Comparison of ENCODE assay signal across 9 cellular contexts in the genomic region with DNA sequence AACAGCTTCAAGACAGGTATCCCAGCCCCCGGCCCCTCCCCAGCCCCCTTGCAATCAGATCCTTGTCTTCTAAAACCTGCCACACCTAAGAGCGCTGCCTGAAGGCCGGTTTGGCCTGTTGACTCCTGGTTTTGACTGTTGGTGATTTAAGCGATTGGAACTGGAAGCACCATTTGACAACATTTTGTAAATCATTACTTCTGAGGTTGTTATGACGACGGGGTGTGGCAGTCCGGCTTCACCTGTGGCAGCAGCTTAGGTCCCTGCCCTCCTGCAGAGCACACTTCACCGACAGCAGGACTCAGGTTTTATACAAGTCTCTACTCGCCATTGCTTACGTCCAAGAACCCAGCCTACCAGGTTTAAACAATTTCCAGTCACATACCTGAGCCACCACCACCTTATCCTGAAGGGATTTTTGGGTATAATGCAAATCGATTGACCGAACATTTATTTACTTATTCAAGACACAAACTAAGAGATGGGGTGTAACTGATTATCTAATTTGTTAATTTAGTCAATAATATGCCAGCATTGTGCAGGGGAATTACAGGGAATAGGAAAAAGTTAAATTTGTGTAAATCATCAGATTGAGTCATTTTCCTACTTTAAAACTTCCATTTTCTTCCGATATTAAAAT. TPM values are rescaled to one million over a fixed set of nuclear protein-coding genes. Genes with fewer than 3 reads are reported as not detected.
DNase-seq lines count a peak whose midpoint lies in the region; ATAC-seq, FAIRE-seq and TF ChIP-seq lines count a peak whose summit lies in the region.
"Had no signal": no experiment of that assay in that cellular context is flagged by ENCODE, and none has a peak within 500 bp of the region (broad histone marks: within the 10 kb centered on the region; RNA-seq: fewer than 3 reads in every experiment).

No MANE protein-coding gene starts in this region.

- H3K27me3 Mint-ChIP-seq in activated T-helper 2 cell treated with anti-CD3 and anti-CD28 coated beads, Interferon-gamma antibody, Interleukin-2, Interleukin-4, amounts not matched to agents 10 μg/mL and 5 μg/mL and 100 μg/mL, durations not matched to agents 14 hours and 24 hours and 36 hours (ENCODE audit: low read depth), result no peaks in the 10 kb centered on the region
- peaks cover 28% of the 10 kb centered on the region for H3K27me3 Mint-ChIP-seq in type B pancreatic cell

- H3K27ac ChIP-seq in cardiac muscle cell (no peak overlapping the region), HepG2 (ENCODE audit: extremely low read length, insufficient read depth, low read length) (peak overlapping the region; percentile 78)

- in situ Hi-C loops in HepG2 (cut with HindIII; ENCODE audit: extremely low pct_ligation_motif_present, low pct_unique_long_range_greater_than_20kb), result no loop called here

- no peaks in the 10 kb centered on the region for H3K9me3 ChIP-seq in cardiac muscle cell (ENCODE audit: low read depth)
- H3K9me3 ChIP-seq in HepG2 (ENCODE audit: low read length), result no peaks in the 10 kb centered on the region

- H3K4me1 ChIP-seq in cardiac muscle cell (ENCODE audit: low read depth), result peaks cover 12% of the 10 kb centered on the region
- peaks cover 44% of the 10 kb centered on the region for H3K4me1 ChIP-seq in HepG2 (ENCODE audit: insufficient read depth, low read length)

- DNase-seq in cardiac muscle cell (ENCODE audit: low read depth in 1 of 2, low spot score in 1 of 2) (no peak), Right ventricle myocardium superior (no peak), HepG2 (ENCODE audit: low spot score) (no peak), type B pancreatic cell (ENCODE audit: extremely low spot score, unreplicated experiment) (no peak), dermis blood vessel endothelial cell (no peak), D341Med (ENCODE audit: low spot score) (no peak), NCI-H446 (lab: John Stamatoyannopoulos, UW) (no peak)
- DNase-seq in activated T-helper 2 cell treated with anti-CD3 and anti-CD28 coated beads, Interferon-gamma antibody, Interleukin-2, Interleukin-4, amounts not matched to agents 10 μg/mL and 5 μg/mL and 100 μg/mL, durations not matched to agents 14 hours and 24 hours and 36 hours (ENCODE audit: low spot score), result no peak

- peak overlapping the region; percentile 79 for H2AFZ ChIP-seq in HepG2 (ENCODE audit: low read length)

- intact Hi-C loops in Right ventricle myocardium superior (cut with DNase I) (no loop called here), HepG2 (cut with micrococcal nuclease; ENCODE audit: unreplicated experiment) (loop anchor here (2.0 to 10.0 kb wide), 3 partner anchors 56 to 199 kb away; partner anchors contain the start of genes STAMBP and TET3)
- intact Hi-C loops in activated T-helper 2 cell treated with anti-CD3 and anti-CD28 coated beads, Interferon-gamma antibody, Interleukin-2, Interleukin-4, amounts not matched to agents 10 μg/mL and 5 μg/mL and 100 μg/mL, durations not matched to agents 14 hours and 24 hours and 36 hours (cut with micrococcal nuclease), result loop anchor here (1.0 to 5.0 kb wide), 5 partner anchors 39 to 221 kb away; partner anchors contain the start of genes BOLA3 and STAMBP

- no peak for FAIRE-seq in HepG2 (lab: Jason Lieb, UNC)

- H3K36me3 ChIP-seq in cardiac muscle cell (no peaks in the 10 kb centered on the region), HepG2 (replicated peaks in 1 of 2; ENCODE audit: control insufficient read depth in 1 of 2, insufficient read depth in 2 of 2, low read length in 2 of 2) (no peaks in the 10 kb centered on the region; a peak in 2 of 5 replicates)

- H3K4me2 ChIP-seq in HepG2 (ENCODE audit: low read depth, low read length), result peak overlapping the region; percentile 86

- H3K9me3 Mint-ChIP-seq in activated T-helper 2 cell treated with anti-CD3 and anti-CD28 coated beads, Interferon-gamma antibody, Interleukin-2, Interleukin-4, amounts not matched to agents 10 μg/mL and 5 μg/mL and 100 μg/mL, durations not matched to agents 14 hours and 24 hours and 36 hours, result no peaks in the 10 kb centered on the region
- no peaks in the 10 kb centered on the region for H3K9me3 Mint-ChIP-seq in type B pancreatic cell

- H3K4me3 Mint-ChIP-seq in activated T-helper 2 cell treated with anti-CD3 and anti-CD28 coated beads, Interferon-gamma antibody, Interleukin-2, Interleukin-4, amounts not matched to agents 10 μg/mL and 5 μg/mL and 100 μg/mL, durations not matched to agents 14 hours and 24 hours and 36 hours (ENCODE audit: low read depth), result peak overlapping the region; percentile 55
- peak overlapping the region; percentile 92 for H3K4me3 Mint-ChIP-seq in type B pancreatic cell

- CTCF ChIA-PET in HepG2 (lab: Yijun Ruan, JAX; ENCODE audit: low intra/inter-chr PET ratio, low total read pairs), result no interaction called here

- POLR2A ChIA-PET in HepG2 (lab: Yijun Ruan, JAX), result interaction anchor here (0.6 to 1.4 kb wide), 3 partner anchors 14 to 563 kb away, joined by 3 to 23 read pairs (median 3); partner anchors contain the start of gene STAMBP

- H4K20me1 ChIP-seq in HepG2 (ENCODE audit: insufficient read depth, low read length), result no peaks in the 10 kb centered on the region

- TF ChIP-seq RAD21 in HepG2 (CRISPR knock-in tag; IDR thresholded peaks at IDR 0.05), result no peak

- peak overlapping the region; percentile 97 for H3K9ac ChIP-seq in HepG2 (ENCODE audit: insufficient read depth, low read depth, low read length)

- TF ChIP-seq CTCF in cardiac muscle cell (IDR thresholded peaks at IDR 0.05; ENCODE audit: low read depth, low read length), result no peak
- no peak for TF ChIP-seq CTCF in HepG2 (CRISPR knock-in tag; IDR thresholded peaks at IDR 0.05)
- no peak for TF ChIP-seq CTCF in type B pancreatic cell (conservative IDR thresholded peaks at IDR 0.05)

- no peak for TF ChIP-seq EP300 in HepG2 (IDR thresholded peaks at IDR 0.05; ENCODE audit: low read depth in 2 of 2, low read length in 2 of 2)
- no peak for TF ChIP-seq EP300 in HepG2 (CRISPR knock-in tag; IDR thresholded peaks at IDR 0.05; ENCODE audit: borderline replicate concordance)

- peak overlapping the region; percentile 63 for H3K27ac Mint-ChIP-seq in activated T-helper 2 cell treated with anti-CD3 and anti-CD28 coated beads, Interferon-gamma antibody, Interleukin-2, Interleukin-4, amounts not matched to agents 10 μg/mL and 5 μg/mL and 100 μg/mL, durations not matched to agents 14 hours and 24 hours and 36 hours
- H3K27ac Mint-ChIP-seq in type B pancreatic cell, result peak overlapping the region; percentile 100

- no peak for TF ChIP-seq POLR2A in HepG2 (IDR thresholded peaks at IDR 0.05; ENCODE audit: insufficient read depth in 1 of 2, low read depth in 2 of 2, low read length in 2 of 2)

- peaks cover 40% of the 10 kb centered on the region for H3K79me2 ChIP-seq in HepG2 (ENCODE audit: insufficient read depth, low read length)

- H3K4me3 ChIP-seq in cardiac muscle cell (peak overlapping the region; percentile 43), HepG2 (replicated peaks in 1 of 3; ENCODE audit: insufficient read depth in 1 of 3, low read depth in 2 of 3, low read length in 3 of 3) (peak overlapping the region; percentile 22 to 91 (median 82); a peak in 4 of 6 replicates)

- ATAC-seq in Right ventricle myocardium superior (ENCODE audit: poor library complexity) (no peak), HepG2 (no peak)

- TSS peak; percentile 94 for BruUV-seq in HepG2 (replicated peaks; lab: Mats Ljungman, UMichigan)

- peaks cover 27% of the 10 kb centered on the region for H3K36me3 Mint-ChIP-seq in activated T-helper 2 cell treated with anti-CD3 and anti-CD28 coated beads, Interferon-gamma antibody, Interleukin-2, Interleukin-4, amounts not matched to agents 10 μg/mL and 5 μg/mL and 100 μg/mL, durations not matched to agents 14 hours and 24 hours and 36 hours (ENCODE audit: low read depth)
- peaks cover 10% of the 10 kb centered on the region for H3K36me3 Mint-ChIP-seq in type B pancreatic cell

- H3K27me3 ChIP-seq in cardiac muscle cell, result peaks cover 11% of the 10 kb centered on the region
- H3K27me3 ChIP-seq in HepG2 (ENCODE audit: control insufficient read depth in 1 of 2, insufficient read depth in 2 of 2, low read length in 2 of 2), result peaks cover 0 to 5% of the 10 kb centered on the region in 2 experiments; a peak in 2 of 5 replicates

- 86% methylated on average over 13 of the region's 13 CpGs for WGBS in HepG2 (ENCODE audit: low lambda C conversion rate)

- H3K4me1 Mint-ChIP-seq in activated T-helper 2 cell treated with anti-CD3 and anti-CD28 coated beads, Interferon-gamma antibody, Interleukin-2, Interleukin-4, amounts not matched to agents 10 μg/mL and 5 μg/mL and 100 μg/mL, durations not matched to agents 14 hours and 24 hours and 36 hours (ENCODE audit: low read depth), result peaks cover 42% of the 10 kb centered on the region
- peaks cover 33% of the 10 kb centered on the region for H3K4me1 Mint-ChIP-seq in type B pancreatic cell (ENCODE audit: unreplicated experiment)

RNA-seq across cellular contexts. Expression of gene DGUOK, which starts 0.7 kb away (rescaled TPM):
- total RNA-seq in cardiac muscle cell (51.9 and 68.9 TPM in 2 replicates), Right ventricle myocardium superior (17.7 TPM), HepG2 (2016; rRNA removed; fragmentation: Illumina TruSeq; extraction: Trizol) (105 and 130 TPM in 2 replicates), type B pancreatic cell (ENCODE audit: low replicate concordance) (59.3 and 73.4 TPM in 2 replicates), dermis blood vessel endothelial cell (36.4 and 44.9 TPM in 2 replicates)
- polyA plus RNA-seq in cardiac muscle cell (127 and 130 TPM in 2 replicates), HepG2 (2011; rRNA removed) (124 and 137 TPM in 2 replicates)
- total RNA-seq in activated T-helper 2 cell treated with anti-CD3 and anti-CD28 coated beads, Interferon-gamma antibody, Interleukin-2, Interleukin-4, amounts not matched to agents 10 μg/mL and 5 μg/mL and 100 μg/mL, durations not matched to agents 14 hours and 24 hours and 36 hours, result 86.8 and 90.9 TPM in 2 replicates
- 22.6 and 22.7 TPM in 2 replicates for total RNA-seq in HepG2 (2016; cell fraction: cytosol; rRNA removed; fragmentation: Illumina TruSeq; extraction: Trizol; ENCODE audit: low read depth)
- 106 and 144 TPM in 2 replicates for total RNA-seq in HepG2 (2016; cell fraction: insoluble cytoplasmic fraction; rRNA removed; fragmentation: Illumina TruSeq; extraction: Trizol)
- total RNA-seq in HepG2 (2016; cell fraction: membrane; rRNA removed; fragmentation: Illumina TruSeq; extraction: Trizol), result 48.1 and 55.5 TPM in 2 replicates
- total RNA-seq in HepG2 (2016; cell fraction: nucleus; rRNA removed; fragmentation: Illumina TruSeq; extraction: Trizol), result 47.4 and 51.2 TPM in 2 replicates
- polyA plus RNA-seq in HepG2 (2011; cell fraction: cytosol; rRNA removed), result 118 and 121 TPM in 2 replicates
- polyA plus RNA-seq in HepG2 (2011; cell fraction: nucleus; rRNA removed), result 36.3 and 40.1 TPM in 2 replicates
- polyA plus RNA-seq in HepG2 (2012), result 107 and 124 TPM in 2 replicates
- 26.7 and 29.0 TPM in 2 replicates for polyA plus RNA-seq in HepG2 (2016; cell fraction: cytosol; fragmentation: Illumina TruSeq; extraction: Trizol; ENCODE audit: low read depth)
- polyA plus RNA-seq in HepG2 (2016; cell fraction: insoluble cytoplasmic fraction; fragmentation: Illumina TruSeq; extraction: Trizol; ENCODE audit: low read depth), result 184 and 199 TPM in 2 replicates
- polyA plus RNA-seq in HepG2 (2016; cell fraction: membrane; fragmentation: Illumina TruSeq; extraction: Trizol; ENCODE audit: low read depth), result 57.6 and 62.2 TPM in 2 replicates
- polyA plus RNA-seq in HepG2 (2016; cell fraction: nucleus; fragmentation: Illumina TruSeq; extraction: Trizol; ENCODE audit: insufficient read depth, low read depth), result 105 and 115 TPM in 2 replicates
- 25.9 and 35.0 TPM in 2 replicates for polyA minus RNA-seq in HepG2 (2011; rRNA and poly(A)+ RNA removed; ENCODE audit: low replicate concordance)
- polyA minus RNA-seq in HepG2 (2011; cell fraction: cytosol; rRNA and poly(A)+ RNA removed), result 23.1 and 30.6 TPM in 2 replicates
- polyA minus RNA-seq in HepG2 (2011; cell fraction: nucleus; rRNA and poly(A)+ RNA removed), result 23.6 and 37.7 TPM in 2 replicates

RNA-seq across cellular contexts. Expression of gene ACTG2, which starts 33.2 kb away (rescaled TPM):
- 0.42 and 4.0 TPM in 2 replicates for total RNA-seq in cardiac muscle cell
- polyA plus RNA-seq in cardiac muscle cell, result 0.55 and 6.9 TPM in 2 replicates
- total RNA-seq in Right ventricle myocardium superior, result 1.7 TPM
- total RNA-seq in activated T-helper 2 cell treated with anti-CD3 and anti-CD28 coated beads, Interferon-gamma antibody, Interleukin-2, Interleukin-4, amounts not matched to agents 10 μg/mL and 5 μg/mL and 100 μg/mL, durations not matched to agents 14 hours and 24 hours and 36 hours, result 0.14 and 0.21 TPM in 2 replicates
- total RNA-seq in HepG2 (2016; rRNA removed; fragmentation: Illumina TruSeq; extraction: Trizol), result 0.13 and 0.14 TPM in 2 replicates
- not detected in 2 replicates for total RNA-seq in HepG2 (2016; cell fraction: cytosol; rRNA removed; fragmentation: Illumina TruSeq; extraction: Trizol; ENCODE audit: low read depth)
- total RNA-seq in HepG2 (2016; cell fraction: insoluble cytoplasmic fraction; rRNA removed; fragmentation: Illumina TruSeq; extraction: Trizol), result 0.06 and 0.43 TPM in 2 replicates
- 0.15 TPM in 1 of 2 replicates, not detected in the other for total RNA-seq in HepG2 (2016; cell fraction: membrane; rRNA removed; fragmentation: Illumina TruSeq; extraction: Trizol)
- total RNA-seq in HepG2 (2016; cell fraction: nucleus; rRNA removed; fragmentation: Illumina TruSeq; extraction: Trizol), result 0.28 TPM in 1 of 2 replicates, not detected in the other
- not detected in 2 replicates for polyA plus RNA-seq in HepG2 (2011; rRNA removed)
- polyA plus RNA-seq in HepG2 (2011; cell fraction: cytosol; rRNA removed), result 0.04 and 0.05 TPM in 2 replicates
- polyA plus RNA-seq in HepG2 (2011; cell fraction: nucleus; rRNA removed), result not detected in 2 replicates
- 0.12 TPM in 1 of 2 replicates, not detected in the other for polyA plus RNA-seq in HepG2 (2012)
- polyA plus RNA-seq in HepG2 (2016; cell fraction: cytosol; fragmentation: Illumina TruSeq; extraction: Trizol; ENCODE audit: low read depth), result 0.11 and 0.15 TPM in 2 replicates
- polyA plus RNA-seq in HepG2 (2016; cell fraction: insoluble cytoplasmic fraction; fragmentation: Illumina TruSeq; extraction: Trizol; ENCODE audit: low read depth), result 0.32 and 0.35 TPM in 2 replicates
- polyA plus RNA-seq in HepG2 (2016; cell fraction: membrane; fragmentation: Illumina TruSeq; extraction: Trizol; ENCODE audit: low read depth), result not detected in 2 replicates
- 0.45 and 0.98 TPM in 2 replicates for polyA plus RNA-seq in HepG2 (2016; cell fraction: nucleus; fragmentation: Illumina TruSeq; extraction: Trizol; ENCODE audit: insufficient read depth, low read depth)
- polyA minus RNA-seq in HepG2 (2011; rRNA and poly(A)+ RNA removed; ENCODE audit: low replicate concordance), result 0.28 TPM in 1 of 2 replicates, not detected in the other
- polyA minus RNA-seq in HepG2 (2011; cell fraction: cytosol; rRNA and poly(A)+ RNA removed), result not detected in 2 replicates
- polyA minus RNA-seq in HepG2 (2011; cell fraction: nucleus; rRNA and poly(A)+ RNA removed), result not detected in 2 replicates
- 4.2 and 13.7 TPM in 2 replicates for total RNA-seq in type B pancreatic cell (ENCODE audit: low replicate concordance)
- total RNA-seq in dermis blood vessel endothelial cell, result 0.05 TPM in 1 of 2 replicates, not detected in the other
- total RNA-seq: dermis microvascular lymphatic vessel endothelial cell had no signal

RNA-seq across cellular contexts. Expression of gene TET3, which starts 58.7 kb away (rescaled TPM):
- total RNA-seq in cardiac muscle cell (9.1 and 10.2 TPM in 2 replicates), Right ventricle myocardium superior (2.0 TPM), HepG2 (2016; rRNA removed; fragmentation: Illumina TruSeq; extraction: Trizol) (6.8 TPM in 2 replicates), type B pancreatic cell (ENCODE audit: low replicate concordance) (34.6 and 71.5 TPM in 2 replicates), dermis blood vessel endothelial cell (7.0 and 8.7 TPM in 2 replicates)
- polyA plus RNA-seq in cardiac muscle cell (1.6 and 2.9 TPM in 2 replicates), HepG2 (2011; rRNA removed) (4.3 and 4.7 TPM in 2 replicates)
- total RNA-seq in activated T-helper 2 cell treated with anti-CD3 and anti-CD28 coated beads, Interferon-gamma antibody, Interleukin-2, Interleukin-4, amounts not matched to agents 10 μg/mL and 5 μg/mL and 100 μg/mL, durations not matched to agents 14 hours and 24 hours and 36 hours, result 23.5 and 23.6 TPM in 2 replicates
- total RNA-seq in HepG2 (2016; cell fraction: cytosol; rRNA removed; fragmentation: Illumina TruSeq; extraction: Trizol; ENCODE audit: low read depth), result 0.71 and 1.2 TPM in 2 replicates
- total RNA-seq in HepG2 (2016; cell fraction: insoluble cytoplasmic fraction; rRNA removed; fragmentation: Illumina TruSeq; extraction: Trizol), result 6.1 and 7.2 TPM in 2 replicates
- total RNA-seq in HepG2 (2016; cell fraction: membrane; rRNA removed; fragmentation: Illumina TruSeq; extraction: Trizol), result 2.4 and 2.7 TPM in 2 replicates
- 12.1 and 16.6 TPM in 2 replicates for total RNA-seq in HepG2 (2016; cell fraction: nucleus; rRNA removed; fragmentation: Illumina TruSeq; extraction: Trizol)
- polyA plus RNA-seq in HepG2 (2011; cell fraction: cytosol; rRNA removed), result 1.7 and 2.0 TPM in 2 replicates
- polyA plus RNA-seq in HepG2 (2011; cell fraction: nucleus; rRNA removed), result 19.7 and 21.9 TPM in 2 replicates
- polyA plus RNA-seq in HepG2 (2012), result 6.0 and 7.3 TPM in 2 replicates
- 0.26 and 0.32 TPM in 2 replicates for polyA plus RNA-seq in HepG2 (2016; cell fraction: cytosol; fragmentation: Illumina TruSeq; extraction: Trizol; ENCODE audit: low read depth)
- polyA plus RNA-seq in HepG2 (2016; cell fraction: insoluble cytoplasmic fraction; fragmentation: Illumina TruSeq; extraction: Trizol; ENCODE audit: low read depth), result 4.5 and 5.7 TPM in 2 replicates
- polyA plus RNA-seq in HepG2 (2016; cell fraction: membrane; fragmentation: Illumina TruSeq; extraction: Trizol; ENCODE audit: low read depth), result 0.63 and 0.87 TPM in 2 replicates
- 24.0 and 27.9 TPM in 2 replicates for polyA plus RNA-seq in HepG2 (2016; cell fraction: nucleus; fragmentation: Illumina TruSeq; extraction: Trizol; ENCODE audit: insufficient read depth, low read depth)
- 7.6 and 10.7 TPM in 2 replicates for polyA minus RNA-seq in HepG2 (2011; rRNA and poly(A)+ RNA removed; ENCODE audit: low replicate concordance)
- 3.4 and 4.2 TPM in 2 replicates for polyA minus RNA-seq in HepG2 (2011; cell fraction: cytosol; rRNA and poly(A)+ RNA removed)
- polyA minus RNA-seq in HepG2 (2011; cell fraction: nucleus; rRNA and poly(A)+ RNA removed), result 14.0 and 14.5 TPM in 2 replicates
